In the genomic region with DNA sequence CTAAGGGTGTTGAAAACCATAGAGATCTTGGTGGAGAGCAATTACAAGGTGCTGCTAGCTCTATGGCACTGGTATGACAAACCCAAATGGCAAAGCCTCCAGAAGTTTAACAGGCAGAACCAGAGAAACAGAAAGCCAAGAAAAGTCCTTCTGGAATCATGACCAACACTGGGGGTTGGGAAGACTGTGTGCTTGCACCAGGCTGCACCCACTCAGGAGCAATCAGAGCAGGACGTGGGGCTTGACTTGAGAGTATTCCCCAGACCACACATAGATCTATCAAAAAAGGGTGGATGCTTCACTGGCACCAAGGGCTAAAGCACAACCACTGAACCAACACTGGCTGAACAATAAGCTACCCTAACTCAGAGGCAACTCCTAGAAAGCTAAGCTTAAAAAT, we compare ENCODE assay signal across 23 cellular contexts. TPM values are rescaled to one million over a fixed set of nuclear protein-coding genes. Genes with fewer than 3 reads are reported as not detected.
A peak's percentile ranks its signal among the peaks of the same experiment; 100 is the strongest.
DNase-seq lines count a peak whose midpoint lies in the region; ATAC-seq, FAIRE-seq and TF ChIP-seq lines count a peak whose summit lies in the region.
"Had no signal": no experiment of that assay in that cellular context is flagged by ENCODE, and none has a peak within 500 bp of the region (broad histone marks: within the 10 kb centered on the region; RNA-seq: fewer than 3 reads in every experiment).

No MANE protein-coding gene starts in this region.

- H3K27me3 Mint-ChIP-seq in endodermal cell (ENCODE audit: insufficient read depth), result no peaks in the 10 kb centered on the region
- H3K27me3 Mint-ChIP-seq: CD4-positive, alpha-beta memory T cell; IgD-negative memory B cell had no signal

- intact Hi-C loops in left ventricle myocardium inferior (cut with micrococcal nuclease) (no loop called here), left cardiac atrium (cut with DNase I) (no loop called here), pancreas (cut with DNase I) (no loop called here)

- FAIRE-seq in pancreas (lab: Jason Lieb, UNC), result no peak
- FAIRE-seq: GM12878 had no signal

- DNase-seq in left ventricle myocardium inferior (no peak), left cardiac atrium (no peak), endodermal cell (no peak), pancreas (no peak), NCI-H82 treated with DMSO at 0.1 percent for 48 hours (lab: John Stamatoyannopoulos, UW; ENCODE audit: unreplicated experiment) (no peak)
- no peak for DNase-seq in stimulated activated CD4-positive, alpha-beta T cell treated with anti-CD3 and anti-CD28 coated beads, Interleukin-1b, Interleukin-23, amount 100 ng/mL, for 48 hours
- DNase-seq: Caco-2; CD4-positive, alpha-beta memory T cell; DMS 273 treated with DMSO at 0.1 percent for 48 hours; DMS79 treated with DMSO at 0.1 percent for 48 hours; GOT3; MV-4-11; NCI-H1105 treated with DMSO at 0.1 percent for 48 hours; NCI-H2171; NCI-H345; NCI-H524 treated with DMSO at 0.1 percent for 48 hours; NCI-H82; SHP77 had no signal

- H3K9me3 Mint-ChIP-seq in endodermal cell, result no peaks in the 10 kb centered on the region
- H3K9me3 Mint-ChIP-seq: CD4-positive, alpha-beta memory T cell; IgD-negative memory B cell had no signal

- peaks cover 51% of the 10 kb centered on the region for H3K36me3 Mint-ChIP-seq in endodermal cell (ENCODE audit: low read depth)

- no peak overlapping the region for H3K4me3 Mint-ChIP-seq in endodermal cell
- H3K4me3 Mint-ChIP-seq: CD4-positive, alpha-beta memory T cell; IgD-negative memory B cell had no signal

- WGBS in endodermal cell (ENCODE audit: insufficient coverage in 1 of 2, insufficient read length in 1 of 2), 2 experiments, result 100% methylated on average over 1 of the region's 1 CpG; no CpG with 5 or more reads in 1 of the 2 experiments
- WGBS in pancreas, 2 donors, result 44 to 58% methylated on average over 1 of the region's 1 CpG

- peak overlapping the region; percentile 52 for H3K27ac Mint-ChIP-seq in endodermal cell

- H3K27me3 ChIP-seq in left ventricle myocardium inferior (ENCODE audit: low read depth) (no peaks in the 10 kb centered on the region), endodermal cell (ENCODE audit: control insufficient read depth, insufficient read depth, low read length, poor library complexity, severe bottlenecking) (no peaks in the 10 kb centered on the region), pancreas (no peaks in the 10 kb centered on the region)
- H3K27me3 ChIP-seq: BLaER1 had no signal

- no peak overlapping the region for H3K9ac ChIP-seq in endodermal cell (ENCODE audit: extremely low read depth, low read length, poor library complexity, severe bottlenecking)
- H3K9ac ChIP-seq: BLaER1 had no signal

- no peak for ATAC-seq in left cardiac atrium
- no peak for ATAC-seq in pancreas
- ATAC-seq in HG02642 (IDR thresholded peaks at IDR 0.05; ENCODE audit: poor library complexity, unreplicated experiment), result no peak
- ATAC-seq: GM12878, HCT116 had no signal

- H3K36me3 ChIP-seq in left ventricle myocardium inferior (peaks cover 32% of the 10 kb centered on the region), endodermal cell (ENCODE audit: control insufficient read depth, insufficient read depth, low read length) (peaks cover 55% of the 10 kb centered on the region), pancreas (peaks cover 0 to 18% (median 13%) of the 10 kb centered on the region in 3 donors)

- peaks cover 25% of the 10 kb centered on the region for H3K4me1 Mint-ChIP-seq in endodermal cell

- H3K4me3 ChIP-seq in left ventricle myocardium inferior, result no peak overlapping the region
- no peak overlapping the region for H3K4me3 ChIP-seq in endodermal cell (ENCODE audit: low read length)
- H3K4me3 ChIP-seq in pancreas, result no peak overlapping the region
- H3K4me3 ChIP-seq: BLaER1, GM12878 had no signal

- H3K27ac ChIP-seq in left ventricle myocardium inferior (replicated peaks), result peak overlapping the region; percentile 36
- no peak overlapping the region for H3K27ac ChIP-seq in endodermal cell (ENCODE audit: low read depth, low read length)
- H3K27ac ChIP-seq in pancreas, result peak overlapping the region; percentile 34 to 58 (median 44)
- H3K27ac ChIP-seq: BLaER1 had no signal

- no peak for TF ChIP-seq CTCF in left ventricle myocardium inferior (IDR thresholded peaks at IDR 0.05; ENCODE audit: borderline replicate concordance)
- no peak for TF ChIP-seq CTCF in endodermal cell (conservative IDR thresholded peaks at IDR 0.05)
- no peak for TF ChIP-seq CTCF in pancreas (IDR thresholded peaks at IDR 0.05)

- H3K9me3 ChIP-seq in left ventricle myocardium inferior (replicated peaks), result no peaks in the 10 kb centered on the region
- no peaks in the 10 kb centered on the region for H3K9me3 ChIP-seq in endodermal cell (ENCODE audit: control insufficient read depth, low read length)
- H3K9me3 ChIP-seq in pancreas, result no peaks in the 10 kb centered on the region
- H3K9me3 ChIP-seq: BLaER1, Caco-2 had no signal

- H3K4me1 ChIP-seq in left ventricle myocardium inferior (peaks cover 23% of the 10 kb centered on the region), endodermal cell (ENCODE audit: control insufficient read depth, insufficient read depth, low read length) (peaks cover 7% of the 10 kb centered on the region), pancreas (peaks cover 7 to 21% (median 18%) of the 10 kb centered on the region in 3 donors)
- H3K4me1 ChIP-seq: BLaER1 had no signal

RNA-seq across cellular contexts. Expression of a gene that starts 20.0 kb away (rescaled TPM):
- 129 TPM for total RNA-seq in left ventricle myocardium inferior
- 100 to 1,000 TPM; 115 to 125 TPM for total RNA-seq in left cardiac atrium
- total RNA-seq in endodermal cell, result 100 to 1,000 TPM; 266 to 364 TPM
- 140 TPM for polyA plus RNA-seq in endodermal cell (2013, experiment 1 of 2)
- 146 TPM for polyA plus RNA-seq in endodermal cell (2013, experiment 2 of 2)
- 10 to 100 TPM; 53.9 to 76.3 (median 67.9) TPM for total RNA-seq in pancreas
- 10 to 100 TPM; 62.6 to 86.0 TPM for polyA plus RNA-seq in pancreas

RNA-seq across cellular contexts. Expression of a gene that starts 47.5 kb away (rescaled TPM):
- 16.9 TPM for total RNA-seq in left ventricle myocardium inferior
- 10 to 100 TPM; 14.3 to 16.0 TPM for total RNA-seq in left cardiac atrium
- total RNA-seq in endodermal cell, result 10 to 100 TPM; 45.1 to 45.2 TPM
- 26.9 TPM for polyA plus RNA-seq in endodermal cell (2013, experiment 1 of 2)
- polyA plus RNA-seq in endodermal cell (2013, experiment 2 of 2), result 25.6 TPM
- total RNA-seq in pancreas, result 10 to 100 TPM; 19.3 to 34.8 (median 27.7) TPM
- polyA plus RNA-seq in pancreas, result 10 to 100 TPM; 10.5 to 14.5 TPM
